8 cellular contexts compared by ENCODE assay signal in the genomic region with DNA sequence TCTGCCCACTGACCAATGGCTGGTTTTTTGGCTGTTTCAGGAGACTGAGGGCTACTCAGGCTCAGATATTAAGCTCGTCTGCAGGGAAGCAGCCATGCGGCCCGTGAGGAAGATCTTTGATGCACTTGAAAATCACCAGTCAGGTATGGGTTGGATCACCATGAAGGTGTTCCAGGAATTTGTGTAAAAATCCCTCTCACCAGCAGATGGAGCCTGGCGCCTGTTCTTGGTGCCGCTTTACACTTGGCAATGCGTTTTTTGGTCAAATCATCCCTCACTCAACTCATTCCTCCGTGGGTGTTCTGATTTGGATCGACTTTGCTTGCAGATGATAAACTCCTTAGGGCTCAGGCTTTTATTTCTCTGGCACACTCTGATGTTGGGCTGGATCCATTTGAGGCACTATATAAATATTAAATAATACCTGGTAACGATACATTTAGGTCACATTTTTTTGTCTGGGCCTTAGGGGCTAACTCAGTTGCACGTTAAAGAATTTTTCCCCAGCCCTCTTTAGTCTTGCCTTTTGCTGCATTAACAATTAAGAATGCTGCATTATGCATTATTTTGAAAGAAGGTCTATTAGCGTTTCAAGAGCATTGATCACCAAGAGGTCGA. TPM values are rescaled to one million over a fixed set of nuclear protein-coding genes. Genes with fewer than 3 reads are reported as not detected.
A peak's percentile ranks its signal among the peaks of the same experiment; 100 is the strongest.
DNase-seq lines count a peak whose midpoint lies in the region; ATAC-seq lines count a peak whose summit lies in the region.

No MANE protein-coding gene starts in this region.

- POLR2A ChIA-PET in activated CD4-positive, alpha-beta memory T cell treated with anti-CD3 and anti-CD28 coated beads, Interleukin-2, amount 10 ng/mL, durations not matched to agents 7 days and 5 days (lab: Charles Lee) = no interaction called here

- H3K4me3 Mint-ChIP-seq in activated CD4-positive, alpha-beta memory T cell treated with anti-CD3 and anti-CD28 coated beads, Interleukin-2, amount 10 ng/mL, durations not matched to agents 7 days and 5 days = no peak overlapping the region
- H3K4me3 Mint-ChIP-seq in memory B cell = no peak overlapping the region

- CTCF ChIA-PET in activated CD4-positive, alpha-beta memory T cell treated with anti-CD3 and anti-CD28 coated beads, Interleukin-2, amount 10 ng/mL, durations not matched to agents 7 days and 5 days (lab: Charles Lee) = interaction anchor here (1.2 to 1.8 kb wide), 2 partner anchors 104 to 649 kb away, joined by 5 to 13 read pairs; no protein-coding TSS in a partner anchor

- no peaks in the 10 kb centered on the region for H3K27me3 Mint-ChIP-seq in activated CD4-positive, alpha-beta memory T cell treated with anti-CD3 and anti-CD28 coated beads, Interleukin-2, amount 10 ng/mL, durations not matched to agents 7 days and 5 days
- no peaks in the 10 kb centered on the region for H3K27me3 Mint-ChIP-seq in memory B cell

- H3K27ac Mint-ChIP-seq in activated CD4-positive, alpha-beta memory T cell treated with anti-CD3 and anti-CD28 coated beads, Interleukin-2, amount 10 ng/mL, durations not matched to agents 7 days and 5 days = no peak overlapping the region
- H3K27ac Mint-ChIP-seq in memory B cell = no peak overlapping the region

- ATAC-seq in GM19395 (IDR thresholded peaks at IDR 0.05; ENCODE audit: unreplicated experiment) (peak; percentile 61), memory B cell (ENCODE audit: low read depth) (peak; percentile 59), GM21576 (IDR thresholded peaks at IDR 0.05; ENCODE audit: unreplicated experiment) (no peak)

- H3K9me3 Mint-ChIP-seq in activated CD4-positive, alpha-beta memory T cell treated with anti-CD3 and anti-CD28 coated beads, Interleukin-2, amount 10 ng/mL, durations not matched to agents 7 days and 5 days = no peaks in the 10 kb centered on the region
- H3K9me3 Mint-ChIP-seq in memory B cell = no peaks in the 10 kb centered on the region

- H3K36me3 Mint-ChIP-seq in activated CD4-positive, alpha-beta memory T cell treated with anti-CD3 and anti-CD28 coated beads, Interleukin-2, amount 10 ng/mL, durations not matched to agents 7 days and 5 days (ENCODE audit: low read depth) = no peaks in the 10 kb centered on the region
- H3K36me3 Mint-ChIP-seq in memory B cell = peaks cover 9% of the 10 kb centered on the region

- peak; percentile 65 for DNase-seq in AG08396 (ENCODE audit: low spot score)
- DNase-seq in NCI-H345 (lab: John Stamatoyannopoulos, UW) = peak; percentile 59
- peak; percentile 61 for DNase-seq in activated CD4-positive, alpha-beta memory T cell treated with anti-CD3 and anti-CD28 coated beads, Interleukin-2, amount 10 ng/mL, durations not matched to agents 7 days and 5 days
- peak; percentile 20 for DNase-seq in effector CD8-positive, alpha-beta T cell (lab: John Stamatoyannopoulos, UW)
- DNase-seq in memory B cell (ENCODE audit: low spot score in 2 of 2) = peak; percentile 41 to 56
- DNase-seq in stimulated activated CD8-positive, alpha-beta memory T cell treated with anti-CD3 and anti-CD28 coated beads, Interleukin-2, amount 100 ng/mL, for 48 hours (ENCODE audit: low read depth in 2 of 2) = peak; percentile 24 to 40

- no peaks in the 10 kb centered on the region for H3K4me1 Mint-ChIP-seq in activated CD4-positive, alpha-beta memory T cell treated with anti-CD3 and anti-CD28 coated beads, Interleukin-2, amount 10 ng/mL, durations not matched to agents 7 days and 5 days
- peaks cover 5% of the 10 kb centered on the region for H3K4me1 Mint-ChIP-seq in memory B cell

RNA-seq across cellular contexts. Expression of a gene that starts 50.0 kb away (rescaled TPM):
- 10 to 100 TPM; 35.2 to 38.1 TPM for total RNA-seq in activated CD4-positive, alpha-beta memory T cell treated with anti-CD3 and anti-CD28 coated beads, Interleukin-2, amount 10 ng/mL, durations not matched to agents 7 days and 5 days
